ENCODE assay signal across 14 cellular contexts in the genomic region with DNA sequence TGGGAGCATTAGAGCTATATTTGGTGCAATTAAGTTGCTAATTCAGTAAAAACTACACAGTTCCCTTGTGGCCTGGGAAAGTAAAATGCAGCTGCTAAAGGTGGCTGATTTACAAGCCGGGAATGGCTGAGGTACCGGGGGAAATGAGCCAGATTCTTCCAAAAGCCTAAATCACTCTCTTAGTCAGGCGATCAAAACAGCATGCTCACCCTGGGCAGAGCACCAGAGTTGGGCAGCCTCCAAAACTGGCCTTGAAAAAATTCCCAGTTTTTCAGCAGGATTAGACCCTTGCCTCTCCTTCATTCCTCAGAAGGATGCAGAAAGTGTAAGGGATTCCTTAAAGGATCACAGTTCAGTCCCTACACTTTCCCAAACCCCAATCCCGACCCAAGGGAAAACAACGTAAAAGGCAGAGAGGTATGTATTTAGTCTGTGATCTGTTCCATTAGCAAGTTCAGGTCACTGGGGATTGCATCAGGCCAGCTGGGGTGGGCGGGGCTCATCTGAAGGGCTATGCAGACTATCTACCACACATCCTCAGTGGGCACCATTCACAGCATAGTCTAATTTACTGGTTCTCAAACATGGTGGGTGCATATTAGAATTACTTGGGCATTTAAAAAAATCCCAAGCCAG. TPM values are rescaled to one million over a fixed set of nuclear protein-coding genes. Genes with fewer than 3 reads are reported as not detected.
A peak's percentile ranks its signal among the peaks of the same experiment; 100 is the strongest.
DNase-seq lines count a peak whose midpoint lies in the region; ATAC-seq and TF ChIP-seq lines count a peak whose summit lies in the region.
"Had no signal": no experiment of that assay in that cellular context is flagged by ENCODE, and none has a peak within 500 bp of the region (broad histone marks: within the 10 kb centered on the region; RNA-seq: fewer than 3 reads in every experiment).

No MANE protein-coding gene starts in this region.

- H2AFZ ChIP-seq in IMR-90 (replicated peaks; ENCODE audit: low read length, poor library complexity) = peak overlapping the region; percentile 66

- H3K18ac ChIP-seq in IMR-90 (ENCODE audit: low read depth, low read length) = peak overlapping the region; percentile 27

- H4K91ac ChIP-seq in IMR-90 (ENCODE audit: insufficient read depth, low read depth, low read length) = peak overlapping the region; percentile 87; the same call in 1 of the 2 replicates

- H2AK5ac ChIP-seq in IMR-90 (ENCODE audit: low read depth, low read length) = peak overlapping the region; percentile 40; the same call in 1 of the 2 replicates

- DNase-seq in AG09309 (ENCODE audit: low read depth) (peak; percentile 41), IMR-90 (peak; percentile 72), astrocyte of the cerebellum (ENCODE audit: low read depth) (peak; percentile 69), left lobe of liver (ENCODE audit: low spot score) (no peak), cardiac septum (ENCODE audit: low spot score) (no peak)
- no peak for DNase-seq in activated CD4-positive, alpha-beta T cell treated with anti-CD3 and anti-CD28 coated beads for 4 hours
- DNase-seq: activated B cell treated with CpG ODN at 0.5 μM for 24 hours; activated naive CD8-positive, alpha-beta T cell treated with anti-CD3 and anti-CD28 coated beads for 36 hours; stimulated activated CD4-positive, alpha-beta T cell treated with anti-CD3 and anti-CD28 coated beads, Interleukin-4, amount 100 ng/mL, for 24 hours had no signal

- H3K9ac ChIP-seq in IMR-90 (ENCODE audit: low read depth, low read length) = no peak overlapping the region

- H3K9me3 ChIP-seq in IMR-90 (ENCODE audit: control insufficient read depth, insufficient read depth, low read length) = no peaks in the 10 kb centered on the region
- H3K9me3 ChIP-seq: Caco-2, esophagus muscularis mucosa, thyroid gland had no signal

- no peak for TF ChIP-seq POLR2A in IMR-90 (IDR thresholded peaks at IDR 0.05; ENCODE audit: low read depth, low read length)

- POLR2A ChIA-PET in IMR-90 (lab: Charles Lee; ENCODE audit: unreplicated experiment) = no interaction called here

- intact Hi-C loops in IMR-90 (cut with micrococcal nuclease) (loop anchor here (5.0 kb wide), 1 partner anchor 43 kb away; no protein-coding TSS in a partner anchor), cardiac septum (cut with DNase I) (no loop called here)

- in situ Hi-C loops in IMR-90 (cut with MboI; ENCODE audit: low sequenced_read_pairs) = no loop called here
- in situ Hi-C loops in astrocyte of the cerebellum (cut with HindIII; ENCODE audit: low sequenced_read_pairs) = no loop called here

- no peaks in the 10 kb centered on the region for H3K36me3 ChIP-seq in IMR-90 (ENCODE audit: control insufficient read depth, insufficient read depth, low read length)
- H3K36me3 ChIP-seq: esophagus muscularis mucosa, thyroid gland had no signal

- H3K79me1 ChIP-seq in IMR-90 (ENCODE audit: low read depth in 1 of 2, low read length in 2 of 2) = no peaks in the 10 kb centered on the region

- TF ChIP-seq CTCF in AG09309 (IDR thresholded peaks at IDR 0.05; ENCODE audit: control insufficient read depth, insufficient read depth, low read depth, low read length, missing control alignments) (no peak), IMR-90 (conservative IDR thresholded peaks at IDR 0.05; ENCODE audit: low read depth, low read length) (no peak), astrocyte of the cerebellum (IDR thresholded peaks at IDR 0.05; ENCODE audit: low read depth, low read length, missing control alignments) (no peak)

- peak overlapping the region; percentile 27 for H2BK5ac ChIP-seq in IMR-90 (ENCODE audit: low read depth, low read length, poor library complexity, severe bottlenecking)

- CTCF ChIA-PET in IMR-90 (lab: Yijun Ruan, JAX) = interaction anchor here (1.4 kb wide), 1 partner anchor 12 kb away, joined by 8 read pairs; no protein-coding TSS in a partner anchor

- peak overlapping the region; percentile 49 for H3K14ac ChIP-seq in IMR-90 (replicated peaks; ENCODE audit: low read depth, low read length)

- H2BK20ac ChIP-seq in IMR-90 (ENCODE audit: low read depth, low read length) = peak overlapping the region; percentile 85

- peak overlapping the region; percentile 76; the same call in 1 of the 2 replicates for H3K27ac ChIP-seq in IMR-90 (ENCODE audit: insufficient read depth, low read length)
- H3K27ac ChIP-seq: esophagus muscularis mucosa, thyroid gland had no signal

- H4K20me1 ChIP-seq in IMR-90 (ENCODE audit: insufficient read depth, low read length) = no peaks in the 10 kb centered on the region

- H3K4me3 ChIP-seq in AG09309 (ENCODE audit: control insufficient read depth, low read depth, low read length) = no peak overlapping the region
- H3K4me3 ChIP-seq in IMR-90 (ENCODE audit: insufficient read depth, low read depth, low read length) = no peak overlapping the region
- no peak overlapping the region for H3K4me3 ChIP-seq in astrocyte of the cerebellum (ENCODE audit: low read depth, low read length)
- H3K4me3 ChIP-seq: esophagus muscularis mucosa, thyroid gland had no signal

- H3K4me2 ChIP-seq in IMR-90 (ENCODE audit: low read depth, low read length) = peak overlapping the region; percentile 41

- dilution Hi-C loops in IMR-90 (cut with HindIII; ENCODE audit: low sequenced_read_pairs, unreplicated experiment) = no loop called here

- no TSS peak for BruUV-seq in IMR-90 (replicated peaks; lab: Mats Ljungman, UMichigan)

- peak overlapping the region; percentile 31 for H2AK9ac ChIP-seq in IMR-90 (replicated peaks; ENCODE audit: low read depth, low read length, poor library complexity)

- H2BK120ac ChIP-seq in IMR-90 (ENCODE audit: low read depth, low read length) = peak overlapping the region; percentile 86

- peaks cover 13% of the 10 kb centered on the region for H3K4me1 ChIP-seq in IMR-90 (ENCODE audit: control insufficient read depth, insufficient read depth, low read length)
- H3K4me1 ChIP-seq: thyroid gland had no signal

- H3K9me1 ChIP-seq in IMR-90 (ENCODE audit: insufficient read depth, low read length) = peaks cover 11% of the 10 kb centered on the region

- H3K23ac ChIP-seq in IMR-90 (ENCODE audit: low read depth, low read length) = peak overlapping the region; percentile 80

- WGBS in IMR-90 (ENCODE audit: extremely low coverage in 2 of 2, insufficient read length in 1 of 2), 2 experiments = no CpG with 5 or more reads among the region's 6 CpGs

- peak overlapping the region; percentile 56; the same call in 1 of the 2 replicates for H3K56ac ChIP-seq in IMR-90 (ENCODE audit: extremely low read depth, insufficient read depth, low read length)

- H2BK15ac ChIP-seq in IMR-90 (ENCODE audit: low read depth, low read length) = peak overlapping the region; percentile 92; the same call in 2 of the 3 replicates

- ATAC-seq in IMR-90 (ENCODE audit: low read depth) = peak; percentile 68
- peak; percentile 64 for ATAC-seq in left lobe of liver
- ATAC-seq in GM18873 (IDR thresholded peaks at IDR 0.05; ENCODE audit: low FRiP score, unreplicated experiment) = no peak
- ATAC-seq in GM18861 (IDR thresholded peaks at IDR 0.05; ENCODE audit: unreplicated experiment) = no peak

- H3K4ac ChIP-seq in IMR-90 (ENCODE audit: low read depth, low read length) = peak overlapping the region; percentile 51

- no peak for TF ChIP-seq RAD21 in IMR-90 (IDR thresholded peaks at IDR 0.05; ENCODE audit: low read length)

- H3K27me3 ChIP-seq in IMR-90 (ENCODE audit: control insufficient read depth, insufficient read depth, low read length) = peaks cover 5% of the 10 kb centered on the region
- H3K27me3 ChIP-seq: thyroid gland had no signal

- H4K8ac ChIP-seq in IMR-90 (ENCODE audit: low read depth in 2 of 2, low read length in 2 of 2) = peak overlapping the region in 1 of 2 experiments; percentile 54; a peak in 3 of 4 replicates

- H4K5ac ChIP-seq in IMR-90 (ENCODE audit: low read depth, low read length) = peak overlapping the region; percentile 13

TF ChIP-seq in IMR-90, 13 proteins besides CTCF, POLR2A, EP300 and RAD21:
- TF ChIP-seq CHD1 (IDR thresholded peaks at IDR 0.05; ENCODE audit: low read depth, low read length) (no peak), CEBPB (IDR thresholded peaks at IDR 0.05; ENCODE audit: low read depth, low read length) (peak; percentile 73), RFX5 (IDR thresholded peaks at IDR 0.05; ENCODE audit: low read depth, low read length) (no peak)

RNA-seq across cellular contexts. Expression of a gene that starts 16.9 kb away (rescaled TPM):
- total RNA-seq in IMR-90 (2012; rRNA removed) (not detected in 2 replicates), left lobe of liver (not detected), cardiac septum (not detected)
- not detected in 2 replicates for polyA plus RNA-seq in IMR-90 (2012; rRNA removed)
- polyA plus RNA-seq in IMR-90 (2012; cell fraction: cytosol; rRNA removed) = not detected in 2 replicates
- polyA plus RNA-seq in IMR-90 (2012; cell fraction: nucleus; rRNA removed; ENCODE audit: low replicate concordance) = not detected in 2 replicates
- total RNA-seq: activated B cell treated with CpG ODN at 0.5 μM for 24 hours; activated naive CD8-positive, alpha-beta T cell treated with anti-CD3 and anti-CD28 coated beads for 36 hours; Caco-2; esophagus muscularis mucosa had no signal

Comparison
In these comparisons a context has a peak if more than half of its experiments do, and no peak if none do; other contexts are left out.
1. DNase-seq: peak in AG09309 (single experiment), IMR-90 (single experiment) and astrocyte of the cerebellum (single experiment); none in left lobe of liver (single experiment), cardiac septum (single experiment) and activated CD4-positive, alpha-beta T cell treated with anti-CD3 and anti-CD28 coated beads for 4 hours (0 of 2).
2. ATAC-seq: peak in IMR-90 (single experiment) and left lobe of liver (single experiment); none in GM18873 (single experiment) and GM18861 (single experiment).